In the genomic region with DNA sequence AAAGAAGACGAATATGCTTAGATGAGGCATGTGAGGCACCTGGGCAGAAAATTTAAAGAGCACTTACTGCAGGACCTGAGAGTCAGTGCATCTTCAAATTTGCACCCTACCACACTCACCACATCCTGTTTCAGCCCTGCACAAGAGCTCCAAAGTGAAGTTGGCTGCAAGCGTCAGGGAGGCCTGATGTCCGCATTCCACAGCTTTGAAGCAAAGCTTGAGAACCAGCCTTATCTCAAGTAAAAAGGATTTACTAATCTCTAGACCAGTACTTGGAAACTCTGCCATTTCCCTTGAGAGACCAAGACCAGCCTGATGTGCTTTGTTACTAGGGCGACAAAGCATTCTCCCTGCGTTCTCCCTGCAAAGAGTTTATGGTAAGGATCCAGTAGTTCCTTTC, we compare ENCODE assay signal across 1 cellular context.
TF ChIP-seq lines count a peak whose summit lies in the region.

No MANE protein-coding gene starts in this region.

TF ChIP-seq in GM23338, 12 proteins besides CTCF, POLR2A, EP300 and RAD21 (continued from another document):
- TF ChIP-seq REST (IDR thresholded peaks at IDR 0.05; ENCODE audit: unreplicated experiment) (no peak), NANOG (IDR thresholded peaks at IDR 0.05; ENCODE audit: borderline replicate concordance) (no peak), ZNF331 (CRISPR knock-in tag; IDR thresholded peaks at IDR 0.05; ENCODE audit: low read depth) (no peak), ZNF114 (CRISPR knock-in tag; IDR thresholded peaks at IDR 0.05) (no peak), ETS1 (IDR thresholded peaks at IDR 0.05) (no peak), JUNB (IDR thresholded peaks at IDR 0.05; ENCODE audit: unreplicated experiment) (no peak), EZH2 (IDR thresholded peaks at IDR 0.05; ENCODE audit: low read depth, unreplicated experiment) (no peak), POLR2AphosphoS5 (IDR thresholded peaks at IDR 0.05; ENCODE audit: low read depth) (no peak)
